11 cellular contexts compared by ENCODE assay signal in the genomic region with DNA sequence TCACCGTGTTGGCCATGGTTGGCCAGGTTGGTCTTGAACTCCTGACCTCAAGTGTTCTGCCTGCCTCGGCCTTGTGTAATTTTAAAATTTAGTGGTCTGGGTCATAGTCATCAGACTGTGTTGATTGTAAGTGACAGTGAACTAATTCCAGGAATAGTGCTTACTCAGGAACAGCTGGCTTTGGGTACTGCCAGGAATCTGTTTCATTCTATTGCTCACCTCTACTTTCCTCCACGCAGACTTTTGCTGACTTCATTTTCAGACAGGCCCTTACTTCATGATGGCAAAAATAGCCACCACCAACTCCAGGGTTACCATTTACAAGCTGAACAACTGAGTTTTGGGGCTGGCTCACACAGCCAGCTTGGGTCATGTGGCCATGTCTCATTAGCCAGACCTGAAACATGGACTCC. TPM values are rescaled to one million over a fixed set of nuclear protein-coding genes. Genes with fewer than 3 reads are reported as not detected.
DNase-seq lines count a peak whose midpoint lies in the region; ATAC-seq and TF ChIP-seq lines count a peak whose summit lies in the region.
"Had no signal": no experiment of that assay in that cellular context is flagged by ENCODE, and none has a peak within 500 bp of the region (broad histone marks: within the 10 kb centered on the region; RNA-seq: fewer than 3 reads in every experiment).

No MANE protein-coding gene starts in this region.

- H3K27ac ChIP-seq in duodenal mucosa (ENCODE audit: low read depth, low read length): peak overlapping the region; percentile 34
- H3K27ac ChIP-seq in gastrocnemius medialis: peak overlapping the region; percentile 74 to 82 (median 80)

- no peak for TF ChIP-seq CTCF in gastrocnemius medialis (IDR thresholded peaks at IDR 0.05 in 4 of 5, conservative IDR thresholded peaks at IDR 0.05 in 1 of 5)

- no peak for TF ChIP-seq POLR2A in gastrocnemius medialis (IDR thresholded peaks at IDR 0.05)

- peak overlapping the region; percentile 61 for H3K27ac Mint-ChIP-seq in activated CD8-positive, alpha-beta memory T cell treated with anti-CD3 and anti-CD28 coated beads, Interleukin-2, amount 10 ng/mL, durations not matched to agents 7 days and 5 days
- H3K27ac Mint-ChIP-seq: immature natural killer cell had no signal

- DNase-seq in activated CD8-positive, alpha-beta memory T cell treated with anti-CD3 and anti-CD28 coated beads, Interleukin-2, amount 10 ng/mL, durations not matched to agents 7 days and 5 days: peak; percentile 45
- DNase-seq in activated CD8-positive, alpha-beta memory T cell treated with anti-CD3 and anti-CD28 coated beads, Interleukin-2, amount 50 U/mL, for 48 hours: no peak
- peak; percentile 22 to 50 for DNase-seq in gastrocnemius medialis
- no peak for DNase-seq in LoVo (ENCODE audit: low spot score)
- DNase-seq: immature natural killer cell, NCI-H1436 had no signal

- in situ Hi-C loops in gastrocnemius medialis (cut with MboI; ENCODE audit: low sequenced_read_pairs in 4 of 4): no loop called here

- intact Hi-C loops in gastrocnemius medialis (cut with DNase I; ENCODE audit: low total_unique reads): loop anchor here (1.0 kb wide), 1 partner anchor 12 kb away; no protein-coding TSS in a partner anchor

- H3K4me3 Mint-ChIP-seq in activated CD8-positive, alpha-beta memory T cell treated with anti-CD3 and anti-CD28 coated beads, Interleukin-2, amount 10 ng/mL, durations not matched to agents 7 days and 5 days: no peak overlapping the region
- H3K4me3 Mint-ChIP-seq: brain, immature natural killer cell had no signal

- peak; percentile 34 for ATAC-seq in activated CD8-positive, alpha-beta memory T cell treated with anti-CD3 and anti-CD28 coated beads, Interleukin-2, amount 10 ng/mL, durations not matched to agents 7 days and 5 days
- ATAC-seq in HG03196 (IDR thresholded peaks at IDR 0.05; ENCODE audit: unreplicated experiment) (peak; percentile 39), gastrocnemius medialis (peak; percentile 85 to 87), GM18498 (IDR thresholded peaks at IDR 0.05; ENCODE audit: unreplicated experiment) (no peak), HG03135 (IDR thresholded peaks at IDR 0.05; ENCODE audit: unreplicated experiment) (no peak)

- H3K9me3 Mint-ChIP-seq in activated CD8-positive, alpha-beta memory T cell treated with anti-CD3 and anti-CD28 coated beads, Interleukin-2, amount 10 ng/mL, durations not matched to agents 7 days and 5 days (ENCODE audit: low read depth): no peaks in the 10 kb centered on the region
- H3K9me3 Mint-ChIP-seq: brain, immature natural killer cell had no signal

- H3K27me3 ChIP-seq in duodenal mucosa (ENCODE audit: control insufficient read depth in 1 of 2, insufficient read depth in 2 of 2, low read length in 2 of 2): no peaks in the 10 kb centered on the region
- no peaks in the 10 kb centered on the region for H3K27me3 ChIP-seq in gastrocnemius medialis

- H3K36me3 Mint-ChIP-seq in activated CD8-positive, alpha-beta memory T cell treated with anti-CD3 and anti-CD28 coated beads, Interleukin-2, amount 10 ng/mL, durations not matched to agents 7 days and 5 days: peaks cover 14% of the 10 kb centered on the region

- no peaks in the 10 kb centered on the region for H3K27me3 Mint-ChIP-seq in activated CD8-positive, alpha-beta memory T cell treated with anti-CD3 and anti-CD28 coated beads, Interleukin-2, amount 10 ng/mL, durations not matched to agents 7 days and 5 days
- H3K27me3 Mint-ChIP-seq: brain had no signal

- CTCF ChIA-PET in activated CD8-positive, alpha-beta memory T cell treated with anti-CD3 and anti-CD28 coated beads, Interleukin-2, amount 10 ng/mL, durations not matched to agents 7 days and 5 days (lab: Charles Lee): no interaction called here

- H3K36me3 ChIP-seq in duodenal mucosa (ENCODE audit: control insufficient read depth in 1 of 2, insufficient read depth in 2 of 2, low read length in 2 of 2): no peaks in the 10 kb centered on the region
- peaks cover 0 to 7% of the 10 kb centered on the region in 2 donors for H3K36me3 ChIP-seq in gastrocnemius medialis

- peaks cover 80% of the 10 kb centered on the region for H3K4me1 Mint-ChIP-seq in activated CD8-positive, alpha-beta memory T cell treated with anti-CD3 and anti-CD28 coated beads, Interleukin-2, amount 10 ng/mL, durations not matched to agents 7 days and 5 days

- H3K4me1 ChIP-seq in duodenal mucosa (ENCODE audit: control insufficient read depth in 1 of 2, insufficient read depth in 2 of 2, low read length in 2 of 2) (peaks cover 56 to 75% of the 10 kb centered on the region in 2 donors), gastrocnemius medialis (peaks cover 74 to 76% of the 10 kb centered on the region in 2 donors)

- H3K4me3 ChIP-seq in duodenal mucosa (ENCODE audit: low read depth in 1 of 2, low read length in 2 of 2): no peak overlapping the region
- H3K4me3 ChIP-seq in gastrocnemius medialis: no peak overlapping the region

- H3K9me3 ChIP-seq in duodenal mucosa (ENCODE audit: control insufficient read depth in 1 of 2, low read length in 2 of 2) (no peaks in the 10 kb centered on the region), gastrocnemius medialis (no peaks in the 10 kb centered on the region)

- no peak overlapping the region for H3K9ac ChIP-seq in duodenal mucosa (ENCODE audit: low read depth in 1 of 2, low read length in 2 of 2)

RNA-seq across cellular contexts. Expression of gene FNIP2, which starts 54.6 kb away (rescaled TPM):
- 10 to 100 TPM; 12.3 to 17.1 TPM for total RNA-seq in activated CD8-positive, alpha-beta memory T cell treated with anti-CD3 and anti-CD28 coated beads, Interleukin-2, amount 10 ng/mL, durations not matched to agents 7 days and 5 days
- 10 to 100 TPM in 3 of 4 donors, 1 to 10 TPM in 1; 9.9 to 32.8 (median 22.2) TPM for total RNA-seq in gastrocnemius medialis

Comparison
In these comparisons a context has a peak if more than half of its experiments do, and no peak if none do; other contexts are left out.
1. DNase-seq: peak in activated CD8-positive, alpha-beta memory T cell treated with anti-CD3 and anti-CD28 coated beads, Interleukin-2, amount 10 ng/mL, durations not matched to agents 7 days and 5 days (single experiment) and gastrocnemius medialis (2 of 2); none in activated CD8-positive, alpha-beta memory T cell treated with anti-CD3 and anti-CD28 coated beads, Interleukin-2, amount 50 U/mL, for 48 hours (single experiment) and LoVo (single experiment).
2. ATAC-seq: peak in activated CD8-positive, alpha-beta memory T cell treated with anti-CD3 and anti-CD28 coated beads, Interleukin-2, amount 10 ng/mL, durations not matched to agents 7 days and 5 days (single experiment), HG03196 (single experiment) and gastrocnemius medialis (2 of 2); none in GM18498 (single experiment) and HG03135 (single experiment).